14 cellular contexts compared by ENCODE assay signal in genomic region chr2:234454433-234454832, GRCh38. TPM values are rescaled to one million over a fixed set of nuclear protein-coding genes. Genes with fewer than 3 reads are reported as not detected.
DNase-seq lines count a peak whose midpoint lies in the region; ATAC-seq lines count a peak whose summit lies in the region.
"Had no signal": no experiment of that assay in that cellular context is flagged by ENCODE, and none has a peak within 500 bp of the region (broad histone marks: within the 10 kb centered on the region; RNA-seq: fewer than 3 reads in every experiment).

No MANE protein-coding gene starts in this region.

- H3K4me1 Mint-ChIP-seq in activated naive CD4-positive, alpha-beta T cell treated with anti-CD3 and anti-CD28 coated beads, Interleukin-2, amount 10 ng/mL, durations not matched to agents 7 days and 5 days, result peaks cover 75% of the 10 kb centered on the region
- H3K4me1 Mint-ChIP-seq in T-helper 17 cell, result peaks cover 48% of the 10 kb centered on the region

- ATAC-seq in T-helper 17 cell, result peak; percentile 88
- no peak for ATAC-seq in HG03469 (IDR thresholded peaks at IDR 0.05; ENCODE audit: unreplicated experiment)
- no peak for ATAC-seq in GM19351 (IDR thresholded peaks at IDR 0.05; ENCODE audit: unreplicated experiment)
- no peak for ATAC-seq in GM21717 (IDR thresholded peaks at IDR 0.05; ENCODE audit: unreplicated experiment)

- peak overlapping the region; percentile 85 for H3K4me3 Mint-ChIP-seq in activated naive CD4-positive, alpha-beta T cell treated with anti-CD3 and anti-CD28 coated beads, Interleukin-2, amount 10 ng/mL, durations not matched to agents 7 days and 5 days
- H3K4me3 Mint-ChIP-seq in T-helper 17 cell, result peak overlapping the region; percentile 93

- peak overlapping the region; percentile 94 for H3K27ac Mint-ChIP-seq in activated naive CD4-positive, alpha-beta T cell treated with anti-CD3 and anti-CD28 coated beads, Interleukin-2, amount 10 ng/mL, durations not matched to agents 7 days and 5 days
- peak overlapping the region; percentile 90 for H3K27ac Mint-ChIP-seq in T-helper 17 cell

- peak; percentile 51 for DNase-seq in activated naive CD4-positive, alpha-beta T cell treated with anti-CD3 and anti-CD28 coated beads, Interleukin-2, amount 10 ng/mL, durations not matched to agents 7 days and 5 days
- no peak for DNase-seq in activated naive CD4-positive, alpha-beta T cell (lab: John Stamatoyannopoulos, UW)
- no peak for DNase-seq in T-helper 17 cell
- DNase-seq in effector memory CD4-positive, alpha-beta T cell, result no peak
- DNase-seq: DMS 273 treated with DMSO at 0.1 percent for 48 hours, foreskin fibroblast, GM23248, left ventricle myocardium inferior, NCI-H1092, transverse colon had no signal

- peaks cover 29% of the 10 kb centered on the region for H3K9me3 Mint-ChIP-seq in activated naive CD4-positive, alpha-beta T cell treated with anti-CD3 and anti-CD28 coated beads, Interleukin-2, amount 10 ng/mL, durations not matched to agents 7 days and 5 days

- H3K4me1 ChIP-seq in effector memory CD4-positive, alpha-beta T cell (ENCODE audit: control insufficient read depth, insufficient read depth, low read length, poor library complexity, severe bottlenecking), result peaks cover 34% of the 10 kb centered on the region
- H3K4me1 ChIP-seq in thymus (ENCODE audit: control insufficient read depth, insufficient read depth, low read length), result peaks cover 36% of the 10 kb centered on the region
- H3K4me1 ChIP-seq: left ventricle myocardium inferior, transverse colon had no signal

- H3K27ac ChIP-seq in effector memory CD4-positive, alpha-beta T cell (ENCODE audit: insufficient read depth, low read length, poor library complexity, severe bottlenecking), result peak overlapping the region; percentile 79
- H3K27ac ChIP-seq in thymus (ENCODE audit: low read depth), result peak overlapping the region; percentile 89
- H3K27ac ChIP-seq: GM23248, left ventricle myocardium inferior had no signal

- H3K27me3 Mint-ChIP-seq in activated naive CD4-positive, alpha-beta T cell treated with anti-CD3 and anti-CD28 coated beads, Interleukin-2, amount 10 ng/mL, durations not matched to agents 7 days and 5 days, result no peaks in the 10 kb centered on the region
- H3K27me3 Mint-ChIP-seq in T-helper 17 cell, result no peaks in the 10 kb centered on the region

- H3K4me3 ChIP-seq in effector memory CD4-positive, alpha-beta T cell (ENCODE audit: insufficient read depth, low read depth, low read length, poor library complexity, severe bottlenecking), result peak overlapping the region; percentile 53
- peak overlapping the region; percentile 64 for H3K4me3 ChIP-seq in thymus (ENCODE audit: low read length)
- H3K4me3 ChIP-seq: GM23248, left ventricle myocardium inferior, transverse colon had no signal

- WGBS in thymus, result 4% methylated on average over 4 of the region's 4 CpGs

- no peaks in the 10 kb centered on the region for H3K27me3 ChIP-seq in effector memory CD4-positive, alpha-beta T cell (replicated peaks; ENCODE audit: control insufficient read depth, insufficient read depth, low read length, poor library complexity, severe bottlenecking)
- no peaks in the 10 kb centered on the region for H3K27me3 ChIP-seq in thymus (ENCODE audit: control insufficient read depth, insufficient read depth)
- H3K27me3 ChIP-seq: transverse colon had no signal

- peaks cover 72% of the 10 kb centered on the region for H3K36me3 Mint-ChIP-seq in activated naive CD4-positive, alpha-beta T cell treated with anti-CD3 and anti-CD28 coated beads, Interleukin-2, amount 10 ng/mL, durations not matched to agents 7 days and 5 days
- peaks cover 6% of the 10 kb centered on the region for H3K36me3 Mint-ChIP-seq in T-helper 17 cell (ENCODE audit: low read depth)

- CTCF ChIA-PET in activated naive CD4-positive, alpha-beta T cell treated with anti-CD3 and anti-CD28 coated beads, Interleukin-2, amount 10 ng/mL, durations not matched to agents 7 days and 5 days (lab: Charles Lee), result interaction anchor here (0.6 to 2.6 kb wide), 15 partner anchors 8 to 164 kb away, joined by 3 to 13 read pairs (median 5); no protein-coding TSS in a partner anchor

- no peaks in the 10 kb centered on the region for H3K9me3 ChIP-seq in T-helper 17 cell (ENCODE audit: control insufficient read depth, low read length, poor library complexity, severe bottlenecking)
- no peaks in the 10 kb centered on the region for H3K9me3 ChIP-seq in effector memory CD4-positive, alpha-beta T cell (ENCODE audit: control insufficient read depth, low read length)
- no peaks in the 10 kb centered on the region for H3K9me3 ChIP-seq in thymus (ENCODE audit: control insufficient read depth)
- H3K9me3 ChIP-seq: transverse colon had no signal

- H3K36me3 ChIP-seq in effector memory CD4-positive, alpha-beta T cell (ENCODE audit: control insufficient read depth, insufficient read depth, low read length), result no peaks in the 10 kb centered on the region
- H3K36me3 ChIP-seq in thymus (ENCODE audit: control insufficient read depth, insufficient read depth), result no peaks in the 10 kb centered on the region
- H3K36me3 ChIP-seq: left ventricle myocardium inferior, transverse colon had no signal

RNA-seq across cellular contexts. Expression of gene ARL4C, which starts 42.4 kb away (rescaled TPM):
- 100 to 1,000 TPM; 365 to 393 TPM for total RNA-seq in T-helper 17 cell
- polyA plus RNA-seq in thymus, result 59.9 TPM
